Comparison of ENCODE assay signal across 8 cellular contexts in the genomic region with DNA sequence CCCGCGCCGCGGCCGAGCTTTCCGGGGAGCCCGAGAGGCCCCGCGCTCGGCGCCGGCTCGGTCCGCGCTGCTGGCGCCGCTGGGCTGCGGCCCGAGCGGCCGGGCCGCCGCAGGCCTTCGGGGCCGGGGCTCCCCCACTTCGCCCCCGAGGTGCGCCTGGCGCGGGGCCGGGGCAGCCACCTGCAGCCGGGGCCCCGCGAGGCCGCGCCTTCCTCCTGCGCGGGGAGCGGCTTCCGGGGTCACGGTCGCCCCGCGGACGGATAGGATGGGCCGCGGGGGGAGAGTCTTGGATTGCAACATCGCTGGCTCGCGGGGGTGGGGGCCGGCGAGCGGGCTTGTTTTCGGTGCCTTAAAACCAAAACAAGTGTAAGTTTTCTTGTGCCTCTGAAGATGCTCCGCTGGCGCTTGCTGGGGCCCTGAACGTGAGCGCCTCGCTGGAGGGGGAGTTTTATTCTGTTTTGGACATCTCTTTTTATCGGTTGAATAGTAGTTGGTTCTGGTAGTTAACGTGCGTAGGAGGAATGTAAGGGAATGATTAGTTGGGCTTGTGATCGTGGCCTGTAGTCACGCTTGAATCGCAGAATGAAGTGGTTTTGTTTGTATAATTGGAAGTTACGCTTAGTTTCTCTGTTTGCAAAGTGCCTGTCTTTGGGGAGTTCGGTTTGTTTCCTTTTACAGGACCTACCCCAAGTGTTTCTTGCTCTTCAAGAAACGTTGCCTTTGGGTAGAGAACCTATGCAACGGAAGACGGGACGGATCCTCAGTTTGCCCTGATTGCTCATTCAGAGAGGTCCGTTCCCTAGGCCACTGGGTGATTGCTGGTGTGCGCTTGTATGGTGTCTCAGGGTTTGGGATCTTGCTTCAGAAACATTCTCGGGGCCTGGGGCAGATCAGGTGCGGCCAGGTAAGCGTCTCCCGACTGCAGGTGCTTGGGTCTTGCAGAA. TPM values are rescaled to one million over a fixed set of nuclear protein-coding genes. Genes with fewer than 3 reads are reported as not detected.
DNase-seq lines count a peak whose midpoint lies in the region; FAIRE-seq and TF ChIP-seq lines count a peak whose summit lies in the region.

No MANE protein-coding gene starts in this region.

- H3K27me3 Mint-ChIP-seq in stimulated activated naive CD8-positive, alpha-beta T cell treated with anti-CD3 and anti-CD28 coated beads, Interleukin-15, Interleukin-2, amounts not matched to agents 100 ng/mL and 50 ng/mL, for 24 hours = no peaks in the 10 kb centered on the region

- H3K27ac Mint-ChIP-seq in stimulated activated naive CD8-positive, alpha-beta T cell treated with anti-CD3 and anti-CD28 coated beads, Interleukin-15, Interleukin-2, amounts not matched to agents 100 ng/mL and 50 ng/mL, for 24 hours = peak overlapping the region; percentile 98

- no peaks in the 10 kb centered on the region for H3K27me3 ChIP-seq in HUES6 (ENCODE audit: control insufficient read depth, insufficient read depth, low read length)
- no peaks in the 10 kb centered on the region for H3K27me3 ChIP-seq in ectodermal cell (ENCODE audit: control insufficient read depth, insufficient read depth, low read length, poor library complexity, severe bottlenecking)
- H3K27me3 ChIP-seq in mononuclear cell (ENCODE audit: insufficient read depth, low read length) = no peaks in the 10 kb centered on the region

- H3K36me3 ChIP-seq in HUES6 (ENCODE audit: control insufficient read depth, insufficient read depth, low read length) (peaks cover 30% of the 10 kb centered on the region), ectodermal cell (ENCODE audit: control insufficient read depth, insufficient read depth, low read length) (peaks cover 26% of the 10 kb centered on the region)

- H3K9me3 ChIP-seq in HUES6 (ENCODE audit: control insufficient read depth, insufficient read depth, low read depth, low read length) (no peaks in the 10 kb centered on the region), ectodermal cell (ENCODE audit: control insufficient read depth, low read length) (no peaks in the 10 kb centered on the region), mononuclear cell (ENCODE audit: low read depth, low read length) (no peaks in the 10 kb centered on the region)

- no peak for TF ChIP-seq POLR2A in H54 (IDR thresholded peaks at IDR 0.05; ENCODE audit: low read depth, low read length)

- peaks cover 12% of the 10 kb centered on the region for H3K4me1 ChIP-seq in HUES6 (ENCODE audit: control insufficient read depth, insufficient read depth, low read length)
- peaks cover 12% of the 10 kb centered on the region for H3K4me1 ChIP-seq in ectodermal cell (ENCODE audit: control insufficient read depth, insufficient read depth, low read length)
- H3K4me1 ChIP-seq in mononuclear cell (ENCODE audit: insufficient read depth, low read length) = peaks cover 61% of the 10 kb centered on the region

- H3K4me3 ChIP-seq in HUES6 (ENCODE audit: low read depth, low read length) (peak overlapping the region; percentile 98), ectodermal cell (ENCODE audit: insufficient read depth, low read depth, low read length) (peak overlapping the region; percentile 95), mononuclear cell (ENCODE audit: low read length) (peak overlapping the region; percentile 70)

- H3K4me1 Mint-ChIP-seq in stimulated activated naive CD8-positive, alpha-beta T cell treated with anti-CD3 and anti-CD28 coated beads, Interleukin-15, Interleukin-2, amounts not matched to agents 100 ng/mL and 50 ng/mL, for 24 hours (ENCODE audit: low read depth) = peaks cover 44% of the 10 kb centered on the region

- H3K4me3 Mint-ChIP-seq in stimulated activated naive CD8-positive, alpha-beta T cell treated with anti-CD3 and anti-CD28 coated beads, Interleukin-15, Interleukin-2, amounts not matched to agents 100 ng/mL and 50 ng/mL, for 24 hours = peak overlapping the region; percentile 99

- peak overlapping the region; percentile 84 for H3K9ac ChIP-seq in HUES6 (ENCODE audit: low read length)

- no peak for FAIRE-seq in H54 (lab: Jason Lieb, UNC)

- H3K9me3 Mint-ChIP-seq in stimulated activated naive CD8-positive, alpha-beta T cell treated with anti-CD3 and anti-CD28 coated beads, Interleukin-15, Interleukin-2, amounts not matched to agents 100 ng/mL and 50 ng/mL, for 24 hours = no peaks in the 10 kb centered on the region

- H3K36me3 Mint-ChIP-seq in stimulated activated naive CD8-positive, alpha-beta T cell treated with anti-CD3 and anti-CD28 coated beads, Interleukin-15, Interleukin-2, amounts not matched to agents 100 ng/mL and 50 ng/mL, for 24 hours (ENCODE audit: low read depth) = peaks cover 21% of the 10 kb centered on the region

- H3K27ac ChIP-seq in HUES6 (ENCODE audit: low read depth, low read length) (peak overlapping the region; percentile 34; the same call in 1 of the 2 replicates), ectodermal cell (ENCODE audit: insufficient read depth, low read depth, low read length, poor library complexity, severe bottlenecking) (peak overlapping the region; percentile 26)

- 1 to 2% methylated on average over 77 of the region's 77 CpGs for WGBS in ectodermal cell, 2 experiments

- peak; percentile 25 to 45 for DNase-seq in NOMO-1 (lab: John Stamatoyannopoulos, UW; ENCODE audit: unreplicated experiment in 2 of 2)
- no peak for DNase-seq in NOMO-1 treated with dmso at 0.1 percent for 144 hours (lab: John Stamatoyannopoulos, UW; ENCODE audit: unreplicated experiment)
- peak; percentile 69 for DNase-seq in activated CD4-positive, alpha-beta T cell treated with anti-CD3 and anti-CD28 coated beads for 48 hours
- DNase-seq in H54 (ENCODE audit: insufficient read length, low spot score) = no peak

RNA-seq across cellular contexts. Expression of a gene that starts 0.7 kb away (rescaled TPM):
- polyA plus RNA-seq in ectodermal cell (2013, experiment 1 of 4) = 274 TPM
- 281 TPM for polyA plus RNA-seq in ectodermal cell (2013, experiment 2 of 4)
- polyA plus RNA-seq in ectodermal cell (2013, experiment 3 of 4) = 208 TPM
- 220 TPM for polyA plus RNA-seq in ectodermal cell (2013, experiment 4 of 4)
- total RNA-seq in mononuclear cell = 108 TPM

RNA-seq across cellular contexts. Expression of a gene that starts 23.3 kb away (rescaled TPM):
- 4.6 TPM for polyA plus RNA-seq in ectodermal cell (2013, experiment 1 of 4)
- polyA plus RNA-seq in ectodermal cell (2013, experiment 2 of 4) = 6.2 TPM
- polyA plus RNA-seq in ectodermal cell (2013, experiment 3 of 4) = 6.1 TPM
- polyA plus RNA-seq in ectodermal cell (2013, experiment 4 of 4) = 8.9 TPM
- 2.3 TPM for total RNA-seq in mononuclear cell

RNA-seq across cellular contexts. Expression of a gene that starts 41.5 kb away (rescaled TPM):
- polyA plus RNA-seq in ectodermal cell (2013, experiment 1 of 4) = 48.1 TPM
- 47.3 TPM for polyA plus RNA-seq in ectodermal cell (2013, experiment 2 of 4)
- polyA plus RNA-seq in ectodermal cell (2013, experiment 3 of 4) = 46.4 TPM
- polyA plus RNA-seq in ectodermal cell (2013, experiment 4 of 4) = 49.2 TPM
- total RNA-seq in mononuclear cell = 21.3 TPM

RNA-seq across cellular contexts. Expression of a gene that starts 41.6 kb away (rescaled TPM):
- polyA plus RNA-seq in ectodermal cell (2013, experiment 1 of 4) = 34.7 TPM
- polyA plus RNA-seq in ectodermal cell (2013, experiment 2 of 4) = 34.0 TPM
- polyA plus RNA-seq in ectodermal cell (2013, experiment 3 of 4) = 23.3 TPM
- 30.5 TPM for polyA plus RNA-seq in ectodermal cell (2013, experiment 4 of 4)
- total RNA-seq in mononuclear cell = 29.8 TPM

RNA-seq across cellular contexts. Expression of a gene that starts 54.3 kb away (rescaled TPM):
- not detected for polyA plus RNA-seq in ectodermal cell (2013, experiment 1 of 4)
- 0.37 TPM for polyA plus RNA-seq in ectodermal cell (2013, experiment 2 of 4)
- 0.21 TPM for polyA plus RNA-seq in ectodermal cell (2013, experiment 3 of 4)
- polyA plus RNA-seq in ectodermal cell (2013, experiment 4 of 4) = 0.24 TPM
- total RNA-seq in mononuclear cell = not detected

Comparison
In these comparisons a context has a peak if more than half of its experiments do, and no peak if none do; other contexts are left out.
1. DNase-seq: peak in NOMO-1 (2 of 2) and activated CD4-positive, alpha-beta T cell treated with anti-CD3 and anti-CD28 coated beads for 48 hours (single experiment); none in NOMO-1 treated with dmso at 0.1 percent for 144 hours (single experiment) and H54 (single experiment).
2. Peak in every context shown above with its lines, with median percentiles within 50 percentile points of each other: H3K4me3 ChIP-seq.